Comparison of ENCODE assay signal across 21 cellular contexts in genomic region chr12:116624516-116624915, GRCh38.
DNase-seq lines count a peak whose midpoint lies in the region; ATAC-seq and TF ChIP-seq lines count a peak whose summit lies in the region.
"Had no signal": no experiment of that assay in that cellular context is flagged by ENCODE, and none has a peak within 500 bp of the region (broad histone marks: within the 10 kb centered on the region; RNA-seq: fewer than 3 reads in every experiment).

No MANE protein-coding gene starts in this region.

- H3K4me1 Mint-ChIP-seq in GM23338 (peaks cover 14% of the 10 kb centered on the region), progenitor cell of endocrine pancreas (ENCODE audit: low read depth) (no peaks in the 10 kb centered on the region)
- H3K4me1 Mint-ChIP-seq in activated CD8-positive, alpha-beta T cell treated with anti-CD3 and anti-CD28 coated beads for 36 hours (ENCODE audit: low read depth), result no peaks in the 10 kb centered on the region
- H3K4me1 Mint-ChIP-seq: IgD-negative memory B cell had no signal

- H3K27ac ChIP-seq in heart left ventricle (no peak overlapping the region), GM23338 (ENCODE audit: low read depth) (no peak overlapping the region)
- H3K27ac ChIP-seq: C4-2B, GM23248, KMS-11 had no signal

- peaks cover 0 to 16% (median 2%) of the 10 kb centered on the region in 12 donors for H3K4me1 ChIP-seq in heart left ventricle
- 0 out of 2 replicates have a peak, but pooled peaks cover 4% of the 10 kb centered on the region for H3K4me1 ChIP-seq in GM23338 (ENCODE audit: insufficient read depth)
- H3K4me1 ChIP-seq: BE2C had no signal

- no peaks in the 10 kb centered on the region for H3K79me2 ChIP-seq in GM23338 (replicated peaks; ENCODE audit: insufficient read depth)

- H3K27me3 ChIP-seq in heart left ventricle (no peaks in the 10 kb centered on the region), GM23338 (ENCODE audit: insufficient read depth) (no peaks in the 10 kb centered on the region)
- H3K27me3 ChIP-seq: BE2C had no signal

- intact Hi-C loops in cardiac septum (cut with DNase I) (no loop called here), heart left ventricle (cut with DNase I) (loop anchor here in 1 of 10 donors (10.0 kb wide), 1 partner anchor 70 kb away; no protein-coding TSS in a partner anchor)
- intact Hi-C loops in activated CD8-positive, alpha-beta T cell treated with anti-CD3 and anti-CD28 coated beads for 36 hours (cut with micrococcal nuclease), result no loop called here

- peaks cover 0 to 13% (median 0%) of the 10 kb centered on the region in 12 donors for H3K9me3 ChIP-seq in heart left ventricle

- H3K27me3 Mint-ChIP-seq in GM23338 (ENCODE audit: insufficient read depth, low read depth, poor library complexity) (peaks cover 4% of the 10 kb centered on the region), progenitor cell of endocrine pancreas (peaks cover 12% of the 10 kb centered on the region)
- peaks cover 2% of the 10 kb centered on the region for H3K27me3 Mint-ChIP-seq in activated CD8-positive, alpha-beta T cell treated with anti-CD3 and anti-CD28 coated beads for 36 hours

- peaks cover 18% of the 10 kb centered on the region for H3K9me3 Mint-ChIP-seq in GM23338
- peaks cover 9% of the 10 kb centered on the region for H3K9me3 Mint-ChIP-seq in progenitor cell of endocrine pancreas (ENCODE audit: low read depth)
- peaks cover 12% of the 10 kb centered on the region for H3K9me3 Mint-ChIP-seq in activated CD8-positive, alpha-beta T cell treated with anti-CD3 and anti-CD28 coated beads for 36 hours

- H3K4me3 Mint-ChIP-seq in GM23338 (no peak overlapping the region), progenitor cell of endocrine pancreas (ENCODE audit: low read depth) (no peak overlapping the region)
- no peak overlapping the region for H3K4me3 Mint-ChIP-seq in activated CD8-positive, alpha-beta T cell treated with anti-CD3 and anti-CD28 coated beads for 36 hours
- H3K4me3 Mint-ChIP-seq: CD4-positive, alpha-beta T cell; H9; IgD-negative memory B cell had no signal

- CTCF ChIA-PET in activated CD8-positive, alpha-beta T cell treated with anti-CD3 and anti-CD28 coated beads for 36 hours (lab: Charles Lee), result no interaction called here

- TF ChIP-seq POLR2A in heart left ventricle (IDR thresholded peaks at IDR 0.05), result no peak

- ATAC-seq in heart left ventricle (no peak), GM23338 (no peak)
- no peak for ATAC-seq in activated CD8-positive, alpha-beta T cell treated with anti-CD3 and anti-CD28 coated beads for 36 hours
- ATAC-seq: GM12878, HepG2 had no signal

- WGBS in heart left ventricle, 4 donors, result 69 to 84% (median 80%) methylated on average over 8 of the region's 8 CpGs

- TF ChIP-seq CTCF in heart left ventricle (IDR thresholded peaks at IDR 0.05) (no peak), GM23338 (conservative IDR thresholded peaks at IDR 0.05; ENCODE audit: low read depth in 2 of 2) (no peak), progenitor cell of endocrine pancreas (IDR thresholded peaks at IDR 0.05; ENCODE audit: unreplicated experiment) (no peak)
- TF ChIP-seq CTCF in activated CD8-positive, alpha-beta T cell treated with anti-CD3 and anti-CD28 coated beads for 36 hours (IDR thresholded peaks at IDR 0.05), result no peak

- H3K4me3 ChIP-seq in heart left ventricle, result no peak overlapping the region
- no peak overlapping the region for H3K4me3 ChIP-seq in GM23338
- H3K4me3 ChIP-seq: GM12878, GM23248 had no signal

- H4K20me1 ChIP-seq in GM23338 (replicated peaks; ENCODE audit: insufficient read depth), result no peaks in the 10 kb centered on the region

- no peaks in the 10 kb centered on the region for H3F3A ChIP-seq in GM23338 (replicated peaks; ENCODE audit: low read depth)

- H3K36me3 ChIP-seq in heart left ventricle (no peaks in the 10 kb centered on the region), GM23338 (ENCODE audit: insufficient read depth) (no peaks in the 10 kb centered on the region)
- H3K36me3 ChIP-seq: BE2C had no signal

- DNase-seq in cardiac septum (ENCODE audit: low spot score) (peak; percentile 71), heart left ventricle (no peak), GM23338 (ENCODE audit: low spot score) (no peak), SW480 (ENCODE audit: low spot score) (peak; percentile 71), progenitor cell of endocrine pancreas (ENCODE audit: low spot score, unreplicated experiment) (no peak), GOT3 (lab: John Stamatoyannopoulos, UW) (no peak)
- DNase-seq in stimulated activated CD4-positive, alpha-beta T cell treated with anti-CD3 and anti-CD28 coated beads, Interleukin-2, amount 100 ng/mL, for 48 hours, result no peak
- no peak for DNase-seq in activated CD8-positive, alpha-beta T cell treated with anti-CD3 and anti-CD28 coated beads for 36 hours
- DNase-seq: ACHN; BE2C; CD4-positive, alpha-beta T cell; DMS153; DMS79; GF-D8; GM23248; H9 had no signal

- no peak overlapping the region for H3K4me2 ChIP-seq in GM23338
- H3K4me2 ChIP-seq: KMS-11 had no signal

- H2AFZ ChIP-seq in GM23338, result peak overlapping the region; percentile 89; the same call in 1 of the 2 replicates
- H2AFZ ChIP-seq: GM23248 had no signal

- no peak overlapping the region for H3K27ac Mint-ChIP-seq in GM23338
- peak overlapping the region; percentile 49 for H3K27ac Mint-ChIP-seq in progenitor cell of endocrine pancreas
- H3K27ac Mint-ChIP-seq in activated CD8-positive, alpha-beta T cell treated with anti-CD3 and anti-CD28 coated beads for 36 hours, result no peak overlapping the region
- H3K27ac Mint-ChIP-seq: CD4-positive, alpha-beta T cell; IgD-negative memory B cell had no signal

- H3K36me3 Mint-ChIP-seq in GM23338 (ENCODE audit: low read depth) (peaks cover 2% of the 10 kb centered on the region; the same call in 1 of the 3 replicates), progenitor cell of endocrine pancreas (ENCODE audit: insufficient read depth) (peaks cover 2% of the 10 kb centered on the region)
- no peaks in the 10 kb centered on the region for H3K36me3 Mint-ChIP-seq in activated CD8-positive, alpha-beta T cell treated with anti-CD3 and anti-CD28 coated beads for 36 hours (ENCODE audit: low read depth)
- H3K36me3 Mint-ChIP-seq: IgD-negative memory B cell had no signal

- no peaks in the 10 kb centered on the region for H3K9me2 ChIP-seq in GM23338 (ENCODE audit: insufficient read depth)

- POLR2A ChIA-PET in activated CD8-positive, alpha-beta T cell treated with anti-CD3 and anti-CD28 coated beads for 36 hours (lab: Charles Lee), result interaction anchor here (0.7 kb wide), 1 partner anchor 25 kb away, joined by 3 read pairs; no protein-coding TSS in a partner anchor

TF ChIP-seq in GM23338, 12 proteins besides CTCF, POLR2A, EP300 and RAD21:
- TF ChIP-seq POLR2AphosphoS5 (IDR thresholded peaks at IDR 0.05; ENCODE audit: low read depth) (no peak), EZH2 (IDR thresholded peaks at IDR 0.05; ENCODE audit: low read depth, unreplicated experiment) (no peak), EZH2phosphoT487 (IDR thresholded peaks at IDR 0.05; ENCODE audit: unreplicated experiment) (no peak), REST (IDR thresholded peaks at IDR 0.05; ENCODE audit: unreplicated experiment) (no peak), NANOG (IDR thresholded peaks at IDR 0.05; ENCODE audit: borderline replicate concordance) (no peak), JUNB (IDR thresholded peaks at IDR 0.05; ENCODE audit: unreplicated experiment) (no peak)

Comparison
In these comparisons a context has a peak if more than half of its experiments do, and no peak if none do; other contexts are left out.
1. DNase-seq: peak in cardiac septum (single experiment) and SW480 (single experiment); none in heart left ventricle (0 of 5), GM23338 (single experiment), progenitor cell of endocrine pancreas (single experiment), GOT3 (single experiment), stimulated activated CD4-positive, alpha-beta T cell treated with anti-CD3 and anti-CD28 coated beads, Interleukin-2, amount 100 ng/mL, for 48 hours (0 of 2) and activated CD8-positive, alpha-beta T cell treated with anti-CD3 and anti-CD28 coated beads for 36 hours (single experiment).